20 cellular contexts compared by ENCODE assay signal in the genomic region with DNA sequence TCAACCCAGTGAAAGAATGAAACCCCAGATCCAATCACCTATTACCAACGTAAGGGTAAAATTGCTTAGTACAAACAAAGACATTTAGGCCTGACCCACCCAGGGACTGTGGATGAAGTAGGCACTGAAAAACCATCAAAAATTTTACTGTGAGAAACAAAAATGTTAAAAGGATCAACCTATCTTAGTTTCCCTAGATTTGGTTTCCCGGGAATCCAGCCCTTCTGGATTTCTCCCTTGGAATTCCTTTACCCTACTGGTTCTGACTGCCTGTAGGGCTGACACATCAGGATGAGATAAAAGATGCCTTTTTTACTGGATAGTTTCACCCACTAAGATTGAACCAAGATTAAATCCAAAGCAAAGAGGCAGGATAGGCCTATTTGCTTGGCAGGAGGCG.
DNase-seq lines count a peak whose midpoint lies in the region; ATAC-seq and TF ChIP-seq lines count a peak whose summit lies in the region.
"Had no signal": no experiment of that assay in that cellular context is flagged by ENCODE, and none has a peak within 500 bp of the region (broad histone marks: within the 10 kb centered on the region; RNA-seq: fewer than 3 reads in every experiment).

No MANE protein-coding gene starts in this region.

- no peaks in the 10 kb centered on the region for H3K27me3 Mint-ChIP-seq in neural progenitor cell (ENCODE audit: insufficient read depth, low read depth)
- H3K27me3 Mint-ChIP-seq: B cell; CD4-positive, CD25-positive, alpha-beta regulatory T cell; CD8-positive, alpha-beta memory T cell had no signal

- H3K4me2 ChIP-seq in neural progenitor cell, result no peak overlapping the region
- H3K4me2 ChIP-seq: BLaER1 treated with 17β-estradiol and CSF1 and Interleukin-3, amounts not matched to agents 10 nM and 100 nM had no signal

- no peak overlapping the region for H3K4me3 ChIP-seq in ectodermal cell (ENCODE audit: insufficient read depth, low read depth, low read length)
- H3K4me3 ChIP-seq in neural progenitor cell, result no peak overlapping the region
- H3K4me3 ChIP-seq: BLaER1 treated with 17β-estradiol and CSF1 and Interleukin-3, amounts not matched to agents 10 nM and 100 nM; GM23248 had no signal

- no peaks in the 10 kb centered on the region for H3K4me1 ChIP-seq in ectodermal cell (ENCODE audit: control insufficient read depth, insufficient read depth, low read length)
- peaks cover 18% of the 10 kb centered on the region for H3K4me1 ChIP-seq in neural progenitor cell
- H3K4me1 ChIP-seq: BLaER1 treated with 17β-estradiol and CSF1 and Interleukin-3, amounts not matched to agents 10 nM and 100 nM had no signal

- peak; percentile 34 for DNase-seq in EH (ENCODE audit: low read depth)
- peak; percentile 3 for DNase-seq in M059J (ENCODE audit: low read depth)
- DNase-seq in neural progenitor cell (ENCODE audit: low spot score), result no peak
- DNase-seq in NCI-H1417 treated with DMSO at 0.1 percent for 48 hours (lab: John Stamatoyannopoulos, UW), result no peak
- DNase-seq in stimulated activated CD8-positive, alpha-beta memory T cell treated with anti-CD3 and anti-CD28 coated beads, Interleukin-4, amount 100 ng/mL, for 48 hours, result no peak
- no peak for DNase-seq in pons (ENCODE audit: low spot score)
- DNase-seq: 8988T; CD4-positive, CD25-positive, alpha-beta regulatory T cell; CD8-positive, alpha-beta memory T cell; COR-L47; DMS 273 treated with DMSO at 0.1 percent for 48 hours; DMS53; DND-41; GDM1; GM23248; HCEC 1CT had no signal

- peak overlapping the region; percentile 17 for H3K27ac ChIP-seq in ectodermal cell (ENCODE audit: insufficient read depth, low read depth, low read length, poor library complexity, severe bottlenecking)
- peak overlapping the region; percentile 76 for H3K27ac ChIP-seq in neural progenitor cell
- H3K27ac ChIP-seq: BLaER1 treated with 17β-estradiol and CSF1 and Interleukin-3, amounts not matched to agents 10 nM and 100 nM; GM23248 had no signal

- H3K9me3 ChIP-seq in ectodermal cell (ENCODE audit: control insufficient read depth, low read length) (no peaks in the 10 kb centered on the region), neural progenitor cell (ENCODE audit: low read depth) (no peaks in the 10 kb centered on the region)
- H3K9me3 ChIP-seq: BLaER1 treated with 17β-estradiol and CSF1 and Interleukin-3, amounts not matched to agents 10 nM and 100 nM had no signal

- peaks cover 9% of the 10 kb centered on the region for H3K36me3 Mint-ChIP-seq in neural progenitor cell

- 77 to 100% methylated on average over 2 to 3 of the region's 3 CpGs for WGBS in ectodermal cell, 2 experiments

- H3K79me2 ChIP-seq in neural progenitor cell (ENCODE audit: low read depth), result no peaks in the 10 kb centered on the region

- H3K9ac ChIP-seq in neural progenitor cell, result no peak overlapping the region
- H3K9ac ChIP-seq: BLaER1 treated with 17β-estradiol and CSF1 and Interleukin-3, amounts not matched to agents 10 nM and 100 nM; GM23248 had no signal

- peaks cover 12% of the 10 kb centered on the region for H3F3A ChIP-seq in neural progenitor cell (ENCODE audit: low read depth)

- ATAC-seq in GM18498 (IDR thresholded peaks at IDR 0.05; ENCODE audit: unreplicated experiment), result no peak

- H3K36me3 ChIP-seq in ectodermal cell (ENCODE audit: control insufficient read depth, insufficient read depth, low read length) (no peaks in the 10 kb centered on the region), neural progenitor cell (peaks cover 4% of the 10 kb centered on the region)

- H3K9me3 Mint-ChIP-seq in neural progenitor cell, result no peaks in the 10 kb centered on the region
- H3K9me3 Mint-ChIP-seq: CD4-positive, CD25-positive, alpha-beta regulatory T cell; CD8-positive, alpha-beta memory T cell had no signal

- no peak overlapping the region for H3K27ac Mint-ChIP-seq in neural progenitor cell
- H3K27ac Mint-ChIP-seq: B cell; CD4-positive, CD25-positive, alpha-beta regulatory T cell had no signal

- TF ChIP-seq CTCF in neural progenitor cell (IDR thresholded peaks at IDR 0.05), result no peak

- peaks cover 4% of the 10 kb centered on the region for H3K4me1 Mint-ChIP-seq in neural progenitor cell
- H3K4me1 Mint-ChIP-seq: B cell; CD8-positive, alpha-beta memory T cell had no signal

- no peak overlapping the region for H2AFZ ChIP-seq in neural progenitor cell (replicated peaks)
- H2AFZ ChIP-seq: GM23248 had no signal

- H4K20me1 ChIP-seq in neural progenitor cell (ENCODE audit: low read depth), result no peaks in the 10 kb centered on the region
- H4K20me1 ChIP-seq: BLaER1 treated with 17β-estradiol and CSF1 and Interleukin-3, amounts not matched to agents 10 nM and 100 nM had no signal

- H3K27me3 ChIP-seq in ectodermal cell (ENCODE audit: control insufficient read depth, insufficient read depth, low read length, poor library complexity, severe bottlenecking) (no peaks in the 10 kb centered on the region), neural progenitor cell (no peaks in the 10 kb centered on the region)
- H3K27me3 ChIP-seq: BLaER1 treated with 17β-estradiol and CSF1 and Interleukin-3, amounts not matched to agents 10 nM and 100 nM had no signal

- no peak overlapping the region for H3K4me3 Mint-ChIP-seq in neural progenitor cell
- H3K4me3 Mint-ChIP-seq: B cell; CD4-positive, CD25-positive, alpha-beta regulatory T cell; CD8-positive, alpha-beta memory T cell had no signal

Comparison
In these comparisons a context has a peak if more than half of its experiments do, and no peak if none do; other contexts are left out.
1. DNase-seq: peak in EH (single experiment) and M059J (single experiment); none in neural progenitor cell (single experiment), NCI-H1417 treated with DMSO at 0.1 percent for 48 hours (single experiment), stimulated activated CD8-positive, alpha-beta memory T cell treated with anti-CD3 and anti-CD28 coated beads, Interleukin-4, amount 100 ng/mL, for 48 hours (single experiment) and pons (single experiment).